30 cellular contexts compared by ENCODE assay signal in genomic region chr22:19223617-19224016, GRCh38.
"Had no signal": no experiment of that assay in that cellular context is flagged by ENCODE, and none has a peak within 500 bp of the region (broad histone marks: within the 10 kb centered on the region; RNA-seq: fewer than 3 reads in every experiment).

No MANE protein-coding gene starts in this region.

- H2AFZ ChIP-seq: neural progenitor cell had no signal

- H3K27ac Mint-ChIP-seq: immature natural killer cell; mesothelial cell of epicardium; naive B cell; natural killer cell; nephron progenitor cell; neural progenitor cell; progenitor cell of endocrine pancreas; stimulated activated memory B cell treated with anti-CD40 and anti-IgM and Interleukin-4, amounts not matched to agents 10 μg/mL and 1 μg/mL and 100 μg/mL, for 72 hours had no signal

- H3K27ac ChIP-seq: left ventricle myocardium inferior, neural progenitor cell, neutrophil, ovary, right atrium auricular region, right lobe of liver, stomach, testis, thyroid gland, transverse colon, upper lobe of left lung, vagina had no signal

- H3K36me3 ChIP-seq: neural progenitor cell, ovary, right lobe of liver, transverse colon had no signal

- H3K4me1 ChIP-seq: neural progenitor cell, right lobe of liver, stomach, transverse colon, upper lobe of left lung, vagina had no signal

- H3K9me3 Mint-ChIP-seq: immature natural killer cell; mesothelial cell of epicardium; naive B cell; natural killer cell; nephron progenitor cell; neural progenitor cell; stimulated activated memory B cell treated with anti-CD40 and anti-IgM and Interleukin-4, amounts not matched to agents 10 μg/mL and 1 μg/mL and 100 μg/mL, for 72 hours had no signal

- DNase-seq: hypothalamus; immature natural killer cell; kidney; left ventricle myocardium inferior; mesendoderm; naive B cell; natural killer cell; nephron progenitor cell; occipital lobe; ovary; right lobe of liver; stimulated activated CD4-positive, alpha-beta T cell treated with anti-CD3 and anti-CD28 coated beads, Interleukin-1b, Interleukin-23, amount 100 ng/mL, for 48 hours; stimulated activated CD4-positive, alpha-beta T cell treated with anti-CD3 and anti-CD28 coated beads, Interleukin-2, amount 100 ng/mL, for 48 hours; stimulated activated CD4-positive, alpha-beta T cell treated with anti-CD3 and anti-CD28 coated beads, Interleukin-4, amount 100 ng/mL, for 4 hours; stimulated activated CD8-positive, alpha-beta memory T cell treated with anti-CD3 and anti-CD28 coated beads, Interleukin-4, amount 100 ng/mL, for 48 hours; stimulated activated naive CD8-positive, alpha-beta T cell treated with anti-CD3 and anti-CD28 coated beads, Interleukin-15, Interleukin-2, amounts not matched to agents 100 U/mL and 50 U/mL, for 24 hours; stomach; testis; thyroid gland; transverse colon; upper lobe of left lung had no signal

- H3K9ac ChIP-seq: neural progenitor cell had no signal

- H3K4me3 ChIP-seq: left ventricle myocardium inferior, lung, neural progenitor cell, ovary, right atrium auricular region, right lobe of liver, smooth muscle cell, stomach, testis, thyroid gland, transverse colon, upper lobe of left lung, vagina had no signal

- ATAC-seq: natural killer cell; right lobe of liver; stimulated activated memory B cell treated with anti-CD40 and anti-IgM and Interleukin-4, amounts not matched to agents 10 μg/mL and 1 μg/mL and 100 μg/mL, for 72 hours; stimulated activated naive CD8-positive, alpha-beta T cell treated with anti-CD3 and anti-CD28 coated beads, Interleukin-15, Interleukin-2, amounts not matched to agents 100 U/mL and 50 U/mL, for 24 hours had no signal

- H3K4me2 ChIP-seq: neural progenitor cell, smooth muscle cell had no signal

- H3K4me1 Mint-ChIP-seq: immature natural killer cell; mesothelial cell of epicardium; naive B cell; natural killer cell; nephron progenitor cell; neural progenitor cell; stimulated activated memory B cell treated with anti-CD40 and anti-IgM and Interleukin-4, amounts not matched to agents 10 μg/mL and 1 μg/mL and 100 μg/mL, for 72 hours had no signal

- H3K27me3 Mint-ChIP-seq: naive B cell; progenitor cell of endocrine pancreas; stimulated activated memory B cell treated with anti-CD40 and anti-IgM and Interleukin-4, amounts not matched to agents 10 μg/mL and 1 μg/mL and 100 μg/mL, for 72 hours had no signal

- H3K27me3 ChIP-seq: neural progenitor cell, neutrophil, ovary, right atrium auricular region, right lobe of liver, stomach, testis, thyroid gland, transverse colon, upper lobe of left lung, vagina had no signal

- H3K4me3 Mint-ChIP-seq: immature natural killer cell; mesothelial cell of epicardium; naive B cell; natural killer cell; nephron progenitor cell; neural progenitor cell; stimulated activated memory B cell treated with anti-CD40 and anti-IgM and Interleukin-4, amounts not matched to agents 10 μg/mL and 1 μg/mL and 100 μg/mL, for 72 hours had no signal

- H3K9me3 ChIP-seq: left ventricle myocardium inferior, neutrophil, ovary, right atrium auricular region, right lobe of liver, stomach, testis, thyroid gland, transverse colon, upper lobe of left lung, vagina had no signal

- H3K36me3 Mint-ChIP-seq: immature natural killer cell; naive B cell; natural killer cell; stimulated activated memory B cell treated with anti-CD40 and anti-IgM and Interleukin-4, amounts not matched to agents 10 μg/mL and 1 μg/mL and 100 μg/mL, for 72 hours had no signal
